8 cellular contexts compared by ENCODE assay signal in the genomic region with DNA sequence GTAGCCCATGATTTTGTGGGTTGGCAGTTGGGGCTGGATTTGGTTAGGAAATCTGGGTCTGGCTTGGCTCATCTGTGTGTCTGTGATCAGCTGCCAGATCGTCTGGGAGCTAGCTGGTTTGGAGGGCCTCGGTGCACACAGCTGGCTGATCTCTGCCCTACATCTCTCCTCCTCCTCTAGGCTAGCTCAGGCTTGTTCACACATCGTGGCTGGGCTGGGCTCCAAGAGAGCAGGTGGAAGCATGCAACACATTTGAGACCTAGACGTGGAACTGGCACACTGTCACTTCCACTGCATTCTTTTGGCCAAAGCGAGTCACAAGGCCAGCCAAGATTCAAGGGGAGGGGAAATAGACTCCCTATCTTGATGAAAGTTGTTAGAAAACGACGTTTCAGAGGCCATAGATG. TPM values are rescaled to one million over a fixed set of nuclear protein-coding genes. Genes with fewer than 3 reads are reported as not detected.
DNase-seq lines count a peak whose midpoint lies in the region; ATAC-seq and TF ChIP-seq lines count a peak whose summit lies in the region.

No MANE protein-coding gene starts in this region.

- no peaks in the 10 kb centered on the region for H3K9me3 ChIP-seq in lung (ENCODE audit: control insufficient read depth in 2 of 2, insufficient read depth in 1 of 2, low read length in 1 of 2)

- no peak overlapping the region for H3K27ac ChIP-seq in lung (ENCODE audit: low read depth in 1 of 2, low read length in 1 of 2)

- TF ChIP-seq CTCF in lung (IDR thresholded peaks at IDR 0.05; ENCODE audit: control extremely low read depth, extremely low read depth): no peak

- DNase-seq in COR-L47 (lab: John Stamatoyannopoulos, UW): peak; percentile 87
- peak; percentile 79 to 94 for DNase-seq in NCI-H2081 (lab: John Stamatoyannopoulos, UW)
- peak; percentile 90 to 91 for DNase-seq in cerebellar nuclear complex (lab: John Stamatoyannopoulos, UW)
- peak; percentile 83 for DNase-seq in lung (ENCODE audit: low spot score)
- DNase-seq in T-helper 1 cell: no peak
- DNase-seq in stimulated activated naive CD4-positive, alpha-beta T cell (lab: John Stamatoyannopoulos, UW): no peak
- no peak for DNase-seq in OCI-M1 (lab: John Stamatoyannopoulos, UW)

- ATAC-seq in lung (ENCODE audit: insufficient read depth, low FRiP score) (peak; percentile 77), GM18873 (IDR thresholded peaks at IDR 0.05; ENCODE audit: low FRiP score, unreplicated experiment) (no peak)

- H3K36me3 ChIP-seq in lung (ENCODE audit: control insufficient read depth in 2 of 2, insufficient read depth in 2 of 2, low read length in 2 of 2): peaks cover 18 to 34% of the 10 kb centered on the region in 2 donors

- no peak overlapping the region for H3K4me3 ChIP-seq in lung

- peaks cover 0 to 2% of the 10 kb centered on the region in 2 donors for H3K4me1 ChIP-seq in lung (ENCODE audit: control insufficient read depth in 2 of 2, insufficient read depth in 2 of 2, low read length in 2 of 2)

- no peaks in the 10 kb centered on the region for H3K27me3 ChIP-seq in lung (ENCODE audit: control insufficient read depth, insufficient read depth)

- WGBS in lung, 2 donors: 37 to 60% methylated on average over 7 of the region's 7 CpGs

RNA-seq across cellular contexts. Expression of a gene that starts 15.9 kb away (rescaled TPM):
- total RNA-seq in lung: 10 to 100 TPM; 16.6 to 23.7 TPM
- 10 to 100 TPM; 11.3 to 29.8 TPM for polyA plus RNA-seq in lung

RNA-seq across cellular contexts. Expression of a gene that starts 16.0 kb away (rescaled TPM):
- 10 to 100 TPM in 1 of 2 donors, 1 to 10 TPM in 1; 9.8 to 14.6 TPM for total RNA-seq in lung
- 10 to 100 TPM in 1 of 2 donors, 1 to 10 TPM in 1; 7.9 to 10.9 TPM for polyA plus RNA-seq in lung

Comparison
In these comparisons a context has a peak if more than half of its experiments do, and no peak if none do; other contexts are left out.
1. DNase-seq: peak in COR-L47 (single experiment), NCI-H2081 (2 of 2), cerebellar nuclear complex (2 of 2) and lung (single experiment); none in T-helper 1 cell (0 of 5), stimulated activated naive CD4-positive, alpha-beta T cell (0 of 6) and OCI-M1 (single experiment).